1 cellular context compared by ENCODE assay signal in genomic region chr10:209357-209756, GRCh38.
TF ChIP-seq lines count a peak whose summit lies in the region.

No MANE protein-coding gene starts in this region.

TF ChIP-seq in liver, 16 proteins besides CTCF, POLR2A, EP300 and RAD21 (continued from another document):
- TF ChIP-seq REST (IDR thresholded peaks at IDR 0.05) (no peak), ZBTB33 (IDR thresholded peaks at IDR 0.05) (no peak), JUND (IDR thresholded peaks at IDR 0.05) (no peak), HNF4G (IDR thresholded peaks at IDR 0.05) (no peak), YY1 (IDR thresholded peaks at IDR 0.05) (no peak), NR2F2 (IDR thresholded peaks at IDR 0.05) (no peak), RXRA (IDR thresholded peaks at IDR 0.05) (no peak), ATF3 (IDR thresholded peaks at IDR 0.05) (no peak)
